In genomic region chr12:91940826-91941225, GRCh38 we compare ENCODE assay signal across 35 cellular contexts.
"Had no signal": no experiment of that assay in that cellular context is flagged by ENCODE, and none has a peak within 500 bp of the region (broad histone marks: within the 10 kb centered on the region; RNA-seq: fewer than 3 reads in every experiment).

No MANE protein-coding gene starts in this region.

- H3K9me3 Mint-ChIP-seq: activated CD4-positive, alpha-beta memory T cell treated with anti-CD3 and anti-CD28 coated beads for 36 hours had no signal

- H3K36me3 Mint-ChIP-seq: brain had no signal

- H3K27ac Mint-ChIP-seq: activated B cell treated with CpG ODN at 0.5 μM for 24 hours; activated CD4-positive, alpha-beta memory T cell treated with anti-CD3 and anti-CD28 coated beads for 36 hours; activated naive CD4-positive, alpha-beta T cell treated with anti-CD3 and anti-CD28 coated beads for 36 hours; activated naive CD4-positive, alpha-beta T cell treated with anti-CD3 and anti-CD28 coated beads, Interleukin-2, amount 50 U/mL, for 72 hours; activated T-helper 1 cell treated with anti-CD3 and anti-CD28 coated beads, Interleukin-12 subunit alpha, Interleukin-12 subunit beta, Interleukin-2, Interleukin-4 antibody, amounts not matched to agents 30 ng/mL and 10 ng/mL and 1 ng/mL, durations not matched to agents 14 hours and 24 hours and 36 hours; brain had no signal

- H3K27ac ChIP-seq: adrenal gland, KMS-11, RWPE1, VCaP had no signal

- DNase-seq: activated B cell treated with CpG ODN at 0.5 μM for 24 hours; activated CD4-positive, alpha-beta memory T cell treated with anti-CD3 and anti-CD28 coated beads for 36 hours; activated CD4-positive, alpha-beta T cell treated with anti-CD3 and anti-CD28 coated beads for 4 hours; activated CD4-positive, alpha-beta T cell treated with anti-CD3 and anti-CD28 coated beads, Interleukin-2, amount 50 U/mL, for 1 hour; activated CD4-positive, CD25-positive, alpha-beta regulatory T cell treated with anti-CD3 and anti-CD28 coated beads, Interleukin-2, amount 50 U/mL, for 72 hours; activated CD8-positive, alpha-beta memory T cell treated with anti-CD3 and anti-CD28 coated beads, Interleukin-2, amount 50 U/mL, for 4 hours; activated gamma-delta T cell treated with Interleukin-2 at 50 U/mL for 16 hours; activated naive CD4-positive, alpha-beta T cell treated with anti-CD3 and anti-CD28 coated beads for 36 hours; activated T-cell treated with anti-CD3 and anti-CD28 coated beads for 4 hours; activated T-cell treated with anti-CD3 and anti-CD28 coated beads, Interleukin-2, amount 50 U/mL, for 4 hours; anterior cingulate cortex; caudate nucleus; NCI-H1105; NCI-H1417 treated with DMSO at 0.1 percent for 48 hours; NCI-H187 treated with DMSO at 0.1 percent for 48 hours; NCI-H2081; NCI-H2171 treated with DMSO at 0.1 percent for 48 hours; NCI-H2227 treated with DMSO at 0.1 percent for 48 hours; NCI-H446; NCI-H524; SIG-M5; T-helper 1 cell; T-helper 2 cell; T-helper 9 cell had no signal

- FAIRE-seq: bronchial epithelial cell had no signal

- H3K4me3 Mint-ChIP-seq: activated B cell treated with CpG ODN at 0.5 μM for 24 hours; activated CD4-positive, alpha-beta memory T cell treated with anti-CD3 and anti-CD28 coated beads for 36 hours; activated naive CD4-positive, alpha-beta T cell treated with anti-CD3 and anti-CD28 coated beads for 36 hours; activated T-cell treated with anti-CD3 and anti-CD28 coated beads, Interleukin-2, amount 50 U/mL, for 4 hours; activated T-helper 1 cell treated with anti-CD3 and anti-CD28 coated beads, Interleukin-12 subunit alpha, Interleukin-12 subunit beta, Interleukin-2, Interleukin-4 antibody, amounts not matched to agents 30 ng/mL and 10 ng/mL and 1 ng/mL, durations not matched to agents 14 hours and 24 hours and 36 hours; brain had no signal

- H3K4me1 Mint-ChIP-seq: brain had no signal

- H3K27me3 Mint-ChIP-seq: activated CD4-positive, alpha-beta memory T cell treated with anti-CD3 and anti-CD28 coated beads for 36 hours had no signal

- ATAC-seq: activated naive CD4-positive, alpha-beta T cell treated with anti-CD3 and anti-CD28 coated beads, Interleukin-2, amount 50 U/mL, for 72 hours; activated T-cell treated with anti-CD3 and anti-CD28 coated beads, Interleukin-2, amount 50 U/mL, for 4 hours; Panc1; Right ventricle myocardium inferior; SK-N-SH treated with all-trans-retinoic acid at 6 μM for 48 hours had no signal
